ENCODE assay signal across 17 cellular contexts in genomic region chr15:70251246-70251990, GRCh38.
DNase-seq lines count a peak whose midpoint lies in the region; ATAC-seq and TF ChIP-seq lines count a peak whose summit lies in the region.
"Had no signal": no experiment of that assay in that cellular context is flagged by ENCODE, and none has a peak within 500 bp of the region (broad histone marks: within the 10 kb centered on the region; RNA-seq: fewer than 3 reads in every experiment).

No MANE protein-coding gene starts in this region.

- intact Hi-C loops in cardiac septum (cut with DNase I) (no loop called here), left cardiac atrium (cut with DNase I) (no loop called here)

- no peak overlapping the region for H3K4me3 Mint-ChIP-seq in type B pancreatic cell
- H3K4me3 Mint-ChIP-seq: CD8-positive, alpha-beta memory T cell; neural crest cell had no signal

- ATAC-seq in left cardiac atrium = no peak
- ATAC-seq in GM19455 (IDR thresholded peaks at IDR 0.05; ENCODE audit: unreplicated experiment) = no peak
- no peak for ATAC-seq in HG02884 (IDR thresholded peaks at IDR 0.05; ENCODE audit: unreplicated experiment)
- ATAC-seq: activated naive CD4-positive, alpha-beta T cell treated with anti-CD3 and anti-CD28 coated beads, Interleukin-2, amount 50 U/mL, for 72 hours; body of pancreas; lower lobe of right lung had no signal

- DNase-seq in cardiac septum (ENCODE audit: low spot score) (peak; percentile 49), left cardiac atrium (no peak), NCI-H526 (lab: John Stamatoyannopoulos, UW) (peak; percentile 47 to 74), left kidney (ENCODE audit: low read depth, low spot score) (peak; percentile 54), type B pancreatic cell (ENCODE audit: extremely low spot score, unreplicated experiment) (no peak), HT-29 (ENCODE audit: low spot score) (no peak)
- DNase-seq: activated CD4-positive, alpha-beta T cell treated with anti-CD3 and anti-CD28 coated beads, Interleukin-2, amount 50 U/mL, for 1 hour; activated T-cell treated with anti-CD3 and anti-CD28 coated beads for 4 hours; CD8-positive, alpha-beta memory T cell; lower lobe of right lung; NCI-H1930; PC-9 had no signal

- TF ChIP-seq CTCF in type B pancreatic cell (conservative IDR thresholded peaks at IDR 0.05) = no peak

- H3K27ac Mint-ChIP-seq in type B pancreatic cell = peak overlapping the region; percentile 30
- H3K27ac Mint-ChIP-seq: activated naive CD4-positive, alpha-beta T cell treated with anti-CD3 and anti-CD28 coated beads, Interleukin-2, amount 50 U/mL, for 72 hours had no signal

- no peaks in the 10 kb centered on the region for H3K9me3 Mint-ChIP-seq in type B pancreatic cell
- H3K9me3 Mint-ChIP-seq: CD8-positive, alpha-beta memory T cell; neural crest cell had no signal

- peaks cover 55% of the 10 kb centered on the region for H3K4me1 Mint-ChIP-seq in type B pancreatic cell (ENCODE audit: unreplicated experiment)

- H3K36me3 Mint-ChIP-seq in type B pancreatic cell = no peaks in the 10 kb centered on the region
- H3K36me3 Mint-ChIP-seq: CD8-positive, alpha-beta memory T cell had no signal

- H3K27me3 Mint-ChIP-seq in type B pancreatic cell = peaks cover 11% of the 10 kb centered on the region

Comparison
In these comparisons a context has a peak if more than half of its experiments do, and no peak if none do; other contexts are left out.
1. DNase-seq: peak in cardiac septum (single experiment), NCI-H526 (2 of 2) and left kidney (single experiment); none in left cardiac atrium (single experiment), type B pancreatic cell (single experiment) and HT-29 (single experiment).